ENCODE assay signal across 10 cellular contexts in genomic region chr1:27606708-27607238, GRCh38. TPM values are rescaled to one million over a fixed set of nuclear protein-coding genes. Genes with fewer than 3 reads are reported as not detected.
DNase-seq lines count a peak whose midpoint lies in the region; ATAC-seq, FAIRE-seq and TF ChIP-seq lines count a peak whose summit lies in the region.
"Had no signal": no experiment of that assay in that cellular context is flagged by ENCODE, and none has a peak within 500 bp of the region (broad histone marks: within the 10 kb centered on the region; RNA-seq: fewer than 3 reads in every experiment).

No MANE protein-coding gene starts in this region.

- H3K79me2 ChIP-seq in astrocyte (ENCODE audit: insufficient read depth, low read length): peaks cover 14% of the 10 kb centered on the region
- peaks cover 10% of the 10 kb centered on the region for H3K79me2 ChIP-seq in mesendoderm (ENCODE audit: control insufficient read depth, insufficient read depth, low read length)

- H3K23ac ChIP-seq in mesendoderm (ENCODE audit: low read length): no peak overlapping the region

- H3K4me1 Mint-ChIP-seq in CD4-positive, alpha-beta memory T cell: peaks cover 10 to 42% (median 20%) of the 10 kb centered on the region in 4 donors
- H3K4me1 Mint-ChIP-seq in astrocyte (ENCODE audit: low read depth, unreplicated experiment): peaks cover 27% of the 10 kb centered on the region

- no peak for ATAC-seq in HG02938 (IDR thresholded peaks at IDR 0.05; ENCODE audit: unreplicated experiment)

- no peaks in the 10 kb centered on the region for H3K27me3 ChIP-seq in CD4-positive, alpha-beta memory T cell (ENCODE audit: insufficient read depth, low read length)
- H3K27me3 ChIP-seq in astrocyte (ENCODE audit: insufficient read depth, low read length) (peaks cover 17% of the 10 kb centered on the region), mesendoderm (ENCODE audit: insufficient read depth, low read length, poor library complexity) (no peaks in the 10 kb centered on the region)
- H3K27me3 ChIP-seq: Peyer's patch had no signal

- H2BK120ac ChIP-seq in mesendoderm (ENCODE audit: low read depth, low read length): no peak overlapping the region

- peaks cover 0 to 5% of the 10 kb centered on the region in 2 donors for H3K36me3 Mint-ChIP-seq in CD4-positive, alpha-beta memory T cell
- no peaks in the 10 kb centered on the region for H3K36me3 Mint-ChIP-seq in astrocyte (ENCODE audit: low read depth, unreplicated experiment)

- no peak overlapping the region for H3K4me3 ChIP-seq in CD4-positive, alpha-beta memory T cell (ENCODE audit: low read length in 2 of 2)
- H3K4me3 ChIP-seq in astrocyte (ENCODE audit: insufficient read depth, low read depth, low read length) (no peak overlapping the region), mesendoderm (ENCODE audit: low read length) (no peak overlapping the region)
- H3K4me3 ChIP-seq: Peyer's patch had no signal

- H3K9me3 Mint-ChIP-seq in CD4-positive, alpha-beta memory T cell: no peaks in the 10 kb centered on the region
- H3K9me3 Mint-ChIP-seq in astrocyte (ENCODE audit: unreplicated experiment): no peaks in the 10 kb centered on the region

- peak overlapping the region in 2 of 8 donors; percentile 31 to 84 for H3K4me3 Mint-ChIP-seq in CD4-positive, alpha-beta memory T cell
- H3K4me3 Mint-ChIP-seq in astrocyte (ENCODE audit: unreplicated experiment): peak overlapping the region; percentile 30

- H3K27ac Mint-ChIP-seq in CD4-positive, alpha-beta memory T cell: peak overlapping the region in 5 of 7 donors; percentile 77 to 92 (median 84)
- H3K27ac Mint-ChIP-seq in astrocyte (ENCODE audit: unreplicated experiment): peak overlapping the region; percentile 75

- no peak for FAIRE-seq in astrocyte (lab: Jason Lieb, UNC)

- H3K4me1 ChIP-seq in CD4-positive, alpha-beta memory T cell (ENCODE audit: insufficient read depth, low read length): peaks cover 50% of the 10 kb centered on the region
- H3K4me1 ChIP-seq in astrocyte (ENCODE audit: insufficient read depth, low read length) (peaks cover 19% of the 10 kb centered on the region), mesendoderm (ENCODE audit: control insufficient read depth, low read depth, low read length) (peaks cover 10% of the 10 kb centered on the region)

- WGBS in mesendoderm (ENCODE audit: extremely low coverage, insufficient coverage, low lambda C conversion rate): no CpG with 5 or more reads among the region's 3 CpGs

- CTCF ChIA-PET in CD4-positive, alpha-beta memory T cell (lab: Charles Lee; ENCODE audit: partially characterized antibody): interaction anchor here (0.6 to 18.9 kb wide), 35 partner anchors 10 to 321 kb away, joined by 3 to 550 read pairs (median 6); partner anchors contain the start of genes FAM76A and IFI6

- H2AK5ac ChIP-seq in mesendoderm (ENCODE audit: low read length): peak overlapping the region; percentile 8

- no peak overlapping the region for H4K5ac ChIP-seq in mesendoderm (ENCODE audit: low read length)

- H3K56ac ChIP-seq in mesendoderm (ENCODE audit: low read length): peak overlapping the region; percentile 84

- no peaks in the 10 kb centered on the region for H3K36me3 ChIP-seq in CD4-positive, alpha-beta memory T cell (ENCODE audit: insufficient read depth, low read length)
- H3K36me3 ChIP-seq in KOPT-K1 (ENCODE audit: insufficient read depth, low read length) (no peaks in the 10 kb centered on the region), astrocyte (ENCODE audit: insufficient read depth, low read length) (no peaks in the 10 kb centered on the region), mesendoderm (ENCODE audit: control insufficient read depth, insufficient read depth, low read length) (no peaks in the 10 kb centered on the region)
- H3K36me3 ChIP-seq: Peyer's patch had no signal

- no peak overlapping the region for H2AFZ ChIP-seq in astrocyte (ENCODE audit: low read depth, low read length)

- H4K8ac ChIP-seq in mesendoderm (ENCODE audit: low read depth, low read length): no peak overlapping the region

- TF ChIP-seq CTCF in astrocyte (IDR thresholded peaks at IDR 0.05; ENCODE audit: insufficient read depth, low read depth, low read length): no peak

- no peak overlapping the region for H3K4ac ChIP-seq in mesendoderm (ENCODE audit: low read depth, low read length)

- POLR2A ChIA-PET in CD4-positive, alpha-beta memory T cell (lab: Charles Lee; ENCODE audit: partially characterized antibody): interaction anchor here (0.7 to 13.7 kb wide), 8 partner anchors 12 to 215 kb away, joined by 3 to 237 read pairs (median 8); partner anchors contain the start of gene IFI6

- peak overlapping the region; percentile 71 for H2BK5ac ChIP-seq in mesendoderm (ENCODE audit: low read length)

- H3K27me3 Mint-ChIP-seq in CD4-positive, alpha-beta memory T cell: no peaks in the 10 kb centered on the region
- peaks cover 14% of the 10 kb centered on the region for H3K27me3 Mint-ChIP-seq in astrocyte (ENCODE audit: low read depth, unreplicated experiment)

- peaks cover 10% of the 10 kb centered on the region for H4K20me1 ChIP-seq in astrocyte (ENCODE audit: insufficient read depth, low read length)

- peak overlapping the region; percentile 53 for H3K18ac ChIP-seq in mesendoderm (ENCODE audit: low read length)

- no peaks in the 10 kb centered on the region for H3K9me3 ChIP-seq in CD4-positive, alpha-beta memory T cell (ENCODE audit: control insufficient read depth in 1 of 2, low read length in 2 of 2)
- H3K9me3 ChIP-seq in KOPT-K1 (ENCODE audit: insufficient read depth, low read length, poor library complexity, severe bottlenecking): no peaks in the 10 kb centered on the region
- no peaks in the 10 kb centered on the region for H3K9me3 ChIP-seq in astrocyte (ENCODE audit: insufficient read depth, low read depth, low read length)
- H3K9me3 ChIP-seq: Peyer's patch had no signal

- H2BK15ac ChIP-seq in mesendoderm (replicated peaks; ENCODE audit: low read depth): no peak overlapping the region

- H3K4me2 ChIP-seq in astrocyte (ENCODE audit: low read length): peak overlapping the region; percentile 48
- no peak overlapping the region for H3K4me2 ChIP-seq in mesendoderm (ENCODE audit: low read length)

- DNase-seq in CD4-positive, alpha-beta memory T cell: no peak
- no peak for DNase-seq in astrocyte (ENCODE audit: low read depth)
- peak; percentile 33 for DNase-seq in mesendoderm
- DNase-seq in stimulated activated CD4-positive, alpha-beta T cell treated with anti-CD3 and anti-CD28 coated beads, Interleukin-2, amount 100 ng/mL, for 48 hours: no peak
- DNase-seq in NCI-H69 (lab: John Stamatoyannopoulos, UW): no peak
- no peak for DNase-seq in stimulated activated CD4-positive, alpha-beta T cell treated with anti-CD3 and anti-CD28 coated beads, Interleukin-15, amount 100 ng/mL, for 24 hours
- DNase-seq: NCI-H1048 had no signal

- intact Hi-C loops in CD4-positive, alpha-beta memory T cell (cut with micrococcal nuclease): loop anchor here (1.0 to 2.0 kb wide), 5 partner anchors 50 to 306 kb away; partner anchors contain the start of gene GPR3

- H3K9ac ChIP-seq in astrocyte (ENCODE audit: low read length) (no peak overlapping the region), mesendoderm (ENCODE audit: low read length) (peak overlapping the region; percentile 62)

- no peaks in the 10 kb centered on the region for H3K79me1 ChIP-seq in mesendoderm (ENCODE audit: low read length)

- H3K27ac ChIP-seq in CD4-positive, alpha-beta memory T cell (ENCODE audit: low read depth, low read length): no peak overlapping the region
- peak overlapping the region; percentile 83 for H3K27ac ChIP-seq in KOPT-K1 (ENCODE audit: low read depth, low read length, poor library complexity, severe bottlenecking)
- H3K27ac ChIP-seq in astrocyte (ENCODE audit: low read depth, low read length): no peak overlapping the region
- H3K27ac ChIP-seq in mesendoderm (ENCODE audit: low read depth, low read length): peak overlapping the region; percentile 84
- H3K27ac ChIP-seq: Peyer's patch had no signal

RNA-seq across cellular contexts. Expression of gene AHDC1, which starts 2.8 kb away (rescaled TPM):
- total RNA-seq in CD4-positive, alpha-beta memory T cell: 10 to 100 TPM; 18.4 to 19.2 TPM
- polyA plus RNA-seq in CD4-positive, alpha-beta memory T cell: 1 to 10 TPM in 1 of 2 donors, under 1 TPM in 1; 0.02 to 1.7 TPM
- total RNA-seq in astrocyte: 74.0 and 75.7 TPM in 2 replicates
- 8.1 TPM for polyA plus RNA-seq in mesendoderm (2013, experiment 1 of 2)
- polyA plus RNA-seq in mesendoderm (2013, experiment 2 of 2): 8.0 TPM

RNA-seq across cellular contexts. Expression of gene FGR, which starts 28.2 kb away (rescaled TPM):
- 1 to 10 TPM; 2.7 to 2.9 TPM for total RNA-seq in CD4-positive, alpha-beta memory T cell
- under 1 TPM; 0.12 to 0.15 TPM for polyA plus RNA-seq in CD4-positive, alpha-beta memory T cell
- 0.17 TPM in 1 of 2 replicates, not detected in the other for total RNA-seq in astrocyte
- 0.11 TPM for polyA plus RNA-seq in mesendoderm (2013, experiment 1 of 2)
- 0.08 TPM for polyA plus RNA-seq in mesendoderm (2013, experiment 2 of 2)

Comparison
In these comparisons a context has a peak if more than half of its experiments do, and no peak if none do; other contexts are left out.
1. H3K27ac ChIP-seq: peak in KOPT-K1 (single experiment) and mesendoderm (single experiment); none in CD4-positive, alpha-beta memory T cell (single experiment) and astrocyte (single experiment).